ENCODE assay signal across 8 cellular contexts in genomic region chr18:2571200-2572143, GRCh38. TPM values are rescaled to one million over a fixed set of nuclear protein-coding genes. Genes with fewer than 3 reads are reported as not detected.
DNase-seq lines count a peak whose midpoint lies in the region; ATAC-seq and TF ChIP-seq lines count a peak whose summit lies in the region.

Gene METTL4 (minus strand): TSS chr18:2571505. CDS start chr18:2567216, 4,289 bp downstream.
Gene NDC80 (plus strand): TSS chr18:2571557. CDS start chr18:2572986, 1,429 bp downstream.

- POLR2A ChIA-PET in PC-3 (lab: Charles Lee; ENCODE audit: unreplicated experiment): interaction anchor here (0.6 to 0.9 kb wide), 3 partner anchors 84 to 194 kb away, joined by 3 read pairs; partner anchors contain the start of gene SMCHD1

- no peaks in the 10 kb centered on the region for H4K20me1 ChIP-seq in PC-3 (ENCODE audit: low read length)

- H3K79me2 ChIP-seq in PC-3 (ENCODE audit: low read length): peaks cover 80% of the 10 kb centered on the region

- ATAC-seq in GM21423 (IDR thresholded peaks at IDR 0.05; ENCODE audit: unreplicated experiment) (peak; percentile 73), PC-3 (peak; percentile 76)

- H3K9ac ChIP-seq in HUES48 (ENCODE audit: low read depth, low read length): peak within 1 kb of the TSS; percentile 96
- H3K9ac ChIP-seq in PC-3 (ENCODE audit: low read length): peak within 1 kb of the TSS; percentile 94
- H3K9ac ChIP-seq in mucosa of rectum (ENCODE audit: low read depth in 1 of 2, low read length in 2 of 2): peak within 1 kb of the TSS; percentile 90 to 91

- BruUV-seq in PC-3 (replicated peaks; lab: Mats Ljungman, UMichigan): TSS peak; percentile 60

- DNase-seq in DMS 273 treated with DMSO at 0.1 percent for 48 hours (lab: John Stamatoyannopoulos, UW) (peak; percentile 74), PC-3 (peak; percentile 94), activated T-cell treated with anti-CD3 and anti-CD28 coated beads for 48 hours (ENCODE audit: low read depth) (peak; percentile 80), erythroblast (lab: John Stamatoyannopoulos, UW) (peak; percentile 97 to 99)
- DNase-seq in stimulated activated CD8-positive, alpha-beta memory T cell treated with anti-CD3 and anti-CD28 coated beads, Interleukin-4, amount 100 ng/mL, for 4 hours (ENCODE audit: low read depth in 2 of 2, low spot score in 1 of 2): peak; percentile 68 to 69

- H2AFZ ChIP-seq in PC-3 (ENCODE audit: low read length): peak within 1 kb of the TSS; percentile 99

- H3K4me3 ChIP-seq in HUES48 (ENCODE audit: low read depth, low read length): peak within 1 kb of the TSS; percentile 96
- peak within 1 kb of the TSS; percentile 97 for H3K4me3 ChIP-seq in PC-3 (ENCODE audit: low read length)
- H3K4me3 ChIP-seq in mucosa of rectum (ENCODE audit: low read length in 2 of 2): peak within 1 kb of the TSS; percentile 94 to 95

- H3K36me3 ChIP-seq in HUES48 (ENCODE audit: control insufficient read depth, insufficient read depth, low read length) (peaks cover 32% of the 10 kb centered on the region), PC-3 (ENCODE audit: low read depth, low read length) (peaks cover 20% of the 10 kb centered on the region), mucosa of rectum (ENCODE audit: control insufficient read depth in 2 of 2, insufficient read depth in 2 of 2, low read length in 2 of 2) (peaks cover 0 to 6% of the 10 kb centered on the region in 2 donors)

- H3K27ac ChIP-seq in HUES48 (ENCODE audit: low read depth, low read length) (peak within 1 kb of the TSS; percentile 99), PC-3 (ENCODE audit: low read length) (peak within 1 kb of the TSS; percentile 90), mucosa of rectum (ENCODE audit: low read depth in 2 of 2, low read length in 2 of 2) (peak within 1 kb of the TSS; percentile 89 to 92)

- H3K27me3 ChIP-seq in HUES48 (ENCODE audit: control insufficient read depth, insufficient read depth, low read length): no peaks in the 10 kb centered on the region
- H3K27me3 ChIP-seq in PC-3 (ENCODE audit: low read length): no peaks in the 10 kb centered on the region
- H3K27me3 ChIP-seq in mucosa of rectum (ENCODE audit: control insufficient read depth in 2 of 2, insufficient read depth in 2 of 2, low read length in 2 of 2): no peaks in the 10 kb centered on the region

- no peaks in the 10 kb centered on the region for H3K9me2 ChIP-seq in PC-3 (replicated peaks; ENCODE audit: low read length)

- TF ChIP-seq CTCF in PC-3 (conservative IDR thresholded peaks at IDR 0.05; ENCODE audit: low read depth, low read length): no peak

- CTCF ChIA-PET in PC-3 (lab: Charles Lee): interaction anchor here (0.6 kb wide), 1 partner anchor 194 kb away, joined by 3 read pairs; no protein-coding TSS in a partner anchor

- H3K4me1 ChIP-seq in HUES48 (ENCODE audit: control insufficient read depth, insufficient read depth, low read length): peaks cover 23% of the 10 kb centered on the region; the same call in 1 of the 2 replicates
- H3K4me1 ChIP-seq in PC-3 (ENCODE audit: insufficient read depth, low read length): peaks cover 15% of the 10 kb centered on the region
- H3K4me1 ChIP-seq in mucosa of rectum (ENCODE audit: control insufficient read depth in 2 of 2, insufficient read depth in 2 of 2, low read length in 2 of 2): peaks cover 7 to 17% of the 10 kb centered on the region in 2 donors

- H3F3A ChIP-seq in PC-3 (ENCODE audit: low read length, unreplicated experiment): no peaks in the 10 kb centered on the region

- peak within 1 kb of the TSS; percentile 81 for H3K4me2 ChIP-seq in PC-3 (ENCODE audit: low read length)

- intact Hi-C loops in PC-3 (cut with micrococcal nuclease): loop anchor here (1.0 to 5.0 kb wide), 3 partner anchors 36 to 87 kb away; no protein-coding TSS in a partner anchor

- H3K9me3 ChIP-seq in HUES48 (ENCODE audit: control insufficient read depth, insufficient read depth, low read length) (no peaks in the 10 kb centered on the region), PC-3 (ENCODE audit: low read length) (no peaks in the 10 kb centered on the region), mucosa of rectum (ENCODE audit: control insufficient read depth in 2 of 2, low read length in 2 of 2) (no peaks in the 10 kb centered on the region)

- TF ChIP-seq POLR2A in erythroblast (IDR thresholded peaks at IDR 0.05; ENCODE audit: low read length): peak; percentile 85

RNA-seq across cellular contexts. Expression of gene METTL4, which starts in this region (rescaled TPM):
- 7.5 and 8.6 TPM in 2 replicates for total RNA-seq in PC-3 (2014; rRNA removed)

RNA-seq across cellular contexts. Expression of gene NDC80, which starts in this region (rescaled TPM):
- 26.0 and 53.4 TPM in 2 replicates for total RNA-seq in PC-3 (2014; rRNA removed)

Comparison
In these comparisons a context has a peak if more than half of its experiments do, and no peak if none do; other contexts are left out.
1. Peak in every context shown above with its lines: DNase-seq, ATAC-seq, H3K4me3 ChIP-seq and H3K27ac ChIP-seq.